Comparison of ENCODE assay signal across 14 cellular contexts in genomic region chr4:13056630-13057187, GRCh38.
DNase-seq lines count a peak whose midpoint lies in the region; ATAC-seq and TF ChIP-seq lines count a peak whose summit lies in the region.
"Had no signal": no experiment of that assay in that cellular context is flagged by ENCODE, and none has a peak within 500 bp of the region (broad histone marks: within the 10 kb centered on the region; RNA-seq: fewer than 3 reads in every experiment).

No MANE protein-coding gene starts in this region.

- H3K27me3 ChIP-seq in thoracic aorta (replicated peaks; ENCODE audit: insufficient read depth), result no peaks in the 10 kb centered on the region
- H3K27me3 ChIP-seq: BLaER1 had no signal

- no peaks in the 10 kb centered on the region for H3K9me3 ChIP-seq in thoracic aorta
- H3K9me3 ChIP-seq: BLaER1, Caco-2, HAP-1 had no signal

- ATAC-seq in left ventricle myocardium superior (peak; percentile 29), Right ventricle myocardium superior (ENCODE audit: poor library complexity) (no peak), sciatic nerve (peak; percentile 39), thoracic aorta (ENCODE audit: insufficient number of reproducible peaks, low FRiP score, low read depth) (no peak), HG03354 (IDR thresholded peaks at IDR 0.05; ENCODE audit: poor library complexity, severe bottlenecking, unreplicated experiment) (no peak)

- no peak overlapping the region for H3K4me3 Mint-ChIP-seq in mesothelial cell of epicardium
- H3K4me3 Mint-ChIP-seq: CD8-positive, alpha-beta memory T cell had no signal

- no peak for TF ChIP-seq CTCF in thoracic aorta (IDR thresholded peaks at IDR 0.05)
- no peak for TF ChIP-seq CTCF in mesothelial cell of epicardium (IDR thresholded peaks at IDR 0.05; ENCODE audit: unreplicated experiment)

- peaks cover 6% of the 10 kb centered on the region for H3K27me3 Mint-ChIP-seq in mesothelial cell of epicardium (ENCODE audit: low read depth)
- H3K27me3 Mint-ChIP-seq: CD8-positive, alpha-beta memory T cell had no signal

- no peaks in the 10 kb centered on the region for H3K4me1 Mint-ChIP-seq in mesothelial cell of epicardium
- H3K4me1 Mint-ChIP-seq: CD8-positive, alpha-beta memory T cell had no signal

- H3K9me3 Mint-ChIP-seq in mesothelial cell of epicardium, result no peaks in the 10 kb centered on the region

- no peaks in the 10 kb centered on the region for H3K36me3 ChIP-seq in thoracic aorta
- H3K36me3 ChIP-seq: BLaER1, HAP-1 had no signal

- no peaks in the 10 kb centered on the region for H3K36me3 Mint-ChIP-seq in mesothelial cell of epicardium
- H3K36me3 Mint-ChIP-seq: CD8-positive, alpha-beta memory T cell had no signal

- intact Hi-C loops in left ventricle myocardium superior (cut with micrococcal nuclease) (no loop called here), Right ventricle myocardium superior (cut with DNase I) (no loop called here), sciatic nerve (cut with DNase I) (no loop called here)

- peaks cover 14 to 46% of the 10 kb centered on the region in 2 donors for H3K4me1 ChIP-seq in thoracic aorta (ENCODE audit: control insufficient read depth in 1 of 2, low read depth in 2 of 2)
- H3K4me1 ChIP-seq: BLaER1, Caco-2 had no signal

- DNase-seq in left ventricle myocardium superior (peak; percentile 26), Right ventricle myocardium superior (no peak), sciatic nerve (ENCODE audit: low spot score) (no peak), thoracic aorta (ENCODE audit: low spot score) (no peak), mesothelial cell of epicardium (ENCODE audit: low spot score in 2 of 2, unreplicated experiment in 2 of 2) (no peak), HPDE6-E6E7 (ENCODE audit: extremely low spot score) (no peak)
- DNase-seq: 8988T; AML-193; Caco-2; CD8-positive, alpha-beta memory T cell; GF-D8 had no signal

- no peak overlapping the region for H3K27ac Mint-ChIP-seq in mesothelial cell of epicardium
- H3K27ac Mint-ChIP-seq: CD8-positive, alpha-beta memory T cell had no signal

- H3K4me3 ChIP-seq in thoracic aorta, result peak overlapping the region; percentile 43
- H3K4me3 ChIP-seq: BLaER1, HAP-1 had no signal

- peak overlapping the region; percentile 81 to 87 for H3K27ac ChIP-seq in thoracic aorta
- H3K27ac ChIP-seq: BLaER1 had no signal

Comparison
In these comparisons a context has a peak if more than half of its experiments do, and no peak if none do; other contexts are left out.
1. ATAC-seq: peak in left ventricle myocardium superior (single experiment) and sciatic nerve (single experiment); none in Right ventricle myocardium superior (single experiment), thoracic aorta (single experiment) and HG03354 (single experiment).